Comparison of ENCODE assay signal across 9 cellular contexts in genomic region chr3:29694783-29695182, GRCh38.
A peak's percentile ranks its signal among the peaks of the same experiment; 100 is the strongest.
DNase-seq lines count a peak whose midpoint lies in the region; ATAC-seq and TF ChIP-seq lines count a peak whose summit lies in the region.
"Had no signal": no experiment of that assay in that cellular context is flagged by ENCODE, and none has a peak within 500 bp of the region (broad histone marks: within the 10 kb centered on the region; RNA-seq: fewer than 3 reads in every experiment).

No MANE protein-coding gene starts in this region.

- intact Hi-C loops in stomach (cut with DNase I; ENCODE audit: low total_unique reads) = no loop called here

- no peaks in the 10 kb centered on the region for H3K36me3 ChIP-seq in stomach

- no peak for TF ChIP-seq POLR2A in stomach (IDR thresholded peaks at IDR 0.05)

- peak overlapping the region in 4 of 5 donors; percentile 32 to 81 (median 76) for H3K27ac ChIP-seq in stomach

- TF ChIP-seq EP300 in stomach (IDR thresholded peaks at IDR 0.05) = no peak

- DNase-seq in HFF-Myc (ENCODE audit: extremely low read depth, low read depth) (peak; percentile 73), astrocyte of the hippocampus (ENCODE audit: low read depth, low spot score) (peak; percentile 92), iPS DF 19.7 (ENCODE audit: low read depth, low spot score) (peak; percentile 9), stomach (no peak), DMS79 treated with DMSO at 0.1 percent for 48 hours (lab: John Stamatoyannopoulos, UW) (no peak), NCI-H2029 (lab: John Stamatoyannopoulos, UW) (no peak)
- DNase-seq: activated effector memory CD4-positive, alpha-beta T cell treated with anti-CD3 and anti-CD28 coated beads, Interleukin-2, amount 50 U/mL, for 16 hours had no signal

- 69 to 100% (median 90%) methylated on average over 1 of the region's 1 CpG for WGBS in stomach, 5 donors

- no peak for ATAC-seq in HG02759 (IDR thresholded peaks at IDR 0.05; ENCODE audit: unreplicated experiment)
- no peak for ATAC-seq in GM21528 (IDR thresholded peaks at IDR 0.05; ENCODE audit: low FRiP score, unreplicated experiment)

- H3K4me1 ChIP-seq in stomach = peaks cover 0 to 62% (median 20%) of the 10 kb centered on the region in 4 donors

- H3K4me3 ChIP-seq in HFF-Myc (replicated peaks; ENCODE audit: low read depth, low read length) = no peak overlapping the region
- no peak overlapping the region for H3K4me3 ChIP-seq in stomach

- TF ChIP-seq CTCF in HFF-Myc (IDR thresholded peaks at IDR 0.05; ENCODE audit: low read depth, low read length, missing control alignments) (no peak), stomach (IDR thresholded peaks at IDR 0.05) (no peak)

- no peaks in the 10 kb centered on the region for H3K9me3 ChIP-seq in stomach

- no peaks in the 10 kb centered on the region for H3K27me3 ChIP-seq in stomach

Comparison
In these comparisons a context has a peak if more than half of its experiments do, and no peak if none do; other contexts are left out.
1. DNase-seq: peak in HFF-Myc (single experiment), astrocyte of the hippocampus (single experiment) and iPS DF 19.7 (single experiment); none in stomach (single experiment), DMS79 treated with DMSO at 0.1 percent for 48 hours (single experiment) and NCI-H2029 (single experiment).